In genomic region chr4:1249148-1249730, GRCh38 we compare ENCODE assay signal across 8 cellular contexts. TPM values are rescaled to one million over a fixed set of nuclear protein-coding genes. Genes with fewer than 3 reads are reported as not detected.
DNase-seq lines count a peak whose midpoint lies in the region; ATAC-seq and TF ChIP-seq lines count a peak whose summit lies in the region.

No MANE protein-coding gene starts in this region.

- H3K4me1 ChIP-seq in BE2C (0 out of 2 replicates have a peak, but pooled peaks cover 5% of the 10 kb centered on the region), endodermal cell (ENCODE audit: control insufficient read depth, insufficient read depth, low read length) (peaks cover 4% of the 10 kb centered on the region)

- H3K36me3 Mint-ChIP-seq in activated CD8-positive, alpha-beta memory T cell treated with anti-CD3 and anti-CD28 coated beads, Interleukin-2, amount 10 ng/mL, durations not matched to agents 7 days and 5 days = peaks cover 46% of the 10 kb centered on the region
- peaks cover 37% of the 10 kb centered on the region for H3K36me3 Mint-ChIP-seq in endodermal cell (ENCODE audit: low read depth)

- H3K27ac Mint-ChIP-seq in activated CD8-positive, alpha-beta memory T cell treated with anti-CD3 and anti-CD28 coated beads, Interleukin-2, amount 10 ng/mL, durations not matched to agents 7 days and 5 days = peak overlapping the region; percentile 95
- peak overlapping the region; percentile 39 for H3K27ac Mint-ChIP-seq in endodermal cell

- in situ Hi-C loops in GM18951 (cut with MboI; ENCODE audit: low sequenced_read_pairs, unreplicated experiment) = no loop called here

- peak; percentile 67 for TF ChIP-seq POLR2A in GM18951 (IDR thresholded peaks at IDR 0.05; ENCODE audit: extremely low read depth, insufficient read depth, insufficient read length)

- peaks cover 10% of the 10 kb centered on the region for H3K36me3 ChIP-seq in BE2C
- H3K36me3 ChIP-seq in endodermal cell (ENCODE audit: control insufficient read depth, insufficient read depth, low read length) = peaks cover 24% of the 10 kb centered on the region

- H3K9ac ChIP-seq in endodermal cell (ENCODE audit: extremely low read depth, low read length, poor library complexity, severe bottlenecking) = peak overlapping the region; percentile 62

- peak; percentile 59 for ATAC-seq in HG03159 (IDR thresholded peaks at IDR 0.05; ENCODE audit: unreplicated experiment)
- peak; percentile 66 for ATAC-seq in activated CD8-positive, alpha-beta memory T cell treated with anti-CD3 and anti-CD28 coated beads, Interleukin-2, amount 10 ng/mL, durations not matched to agents 7 days and 5 days

- DNase-seq in BE2C (peak; percentile 89), NCI-H774 (lab: John Stamatoyannopoulos, UW) (peak; percentile 87), endodermal cell (peak; percentile 89), midbrain (lab: John Stamatoyannopoulos, UW) (peak; percentile 88)
- DNase-seq in activated CD8-positive, alpha-beta memory T cell treated with anti-CD3 and anti-CD28 coated beads, Interleukin-2, amount 10 ng/mL, durations not matched to agents 7 days and 5 days = peak; percentile 83
- DNase-seq in stimulated activated CD8-positive, alpha-beta memory T cell treated with anti-CD3 and anti-CD28 coated beads, Interleukin-15, amount 100 ng/mL, for 4 hours (ENCODE audit: low read depth in 2 of 2) = peak; percentile 64 to 75

- 0 to 1% methylated on average over 22 to 86 of the region's 86 CpGs for WGBS in endodermal cell (ENCODE audit: insufficient coverage in 1 of 2, insufficient read length in 1 of 2), 2 experiments

- no peak for TF ChIP-seq CTCF in BE2C (IDR thresholded peaks at IDR 0.05; ENCODE audit: low read depth, low read length)
- TF ChIP-seq CTCF in endodermal cell (conservative IDR thresholded peaks at IDR 0.05) = no peak

- H3K27me3 ChIP-seq in BE2C = no peaks in the 10 kb centered on the region
- H3K27me3 ChIP-seq in endodermal cell (ENCODE audit: control insufficient read depth, insufficient read depth, low read length, poor library complexity, severe bottlenecking) = no peaks in the 10 kb centered on the region

- H3K4me1 Mint-ChIP-seq in activated CD8-positive, alpha-beta memory T cell treated with anti-CD3 and anti-CD28 coated beads, Interleukin-2, amount 10 ng/mL, durations not matched to agents 7 days and 5 days = peaks cover 68% of the 10 kb centered on the region
- H3K4me1 Mint-ChIP-seq in endodermal cell = peaks cover 10% of the 10 kb centered on the region

- H3K9me3 Mint-ChIP-seq in activated CD8-positive, alpha-beta memory T cell treated with anti-CD3 and anti-CD28 coated beads, Interleukin-2, amount 10 ng/mL, durations not matched to agents 7 days and 5 days (ENCODE audit: low read depth) = peaks cover 12% of the 10 kb centered on the region
- peaks cover 44% of the 10 kb centered on the region for H3K9me3 Mint-ChIP-seq in endodermal cell

- H3K4me3 Mint-ChIP-seq in activated CD8-positive, alpha-beta memory T cell treated with anti-CD3 and anti-CD28 coated beads, Interleukin-2, amount 10 ng/mL, durations not matched to agents 7 days and 5 days = peak overlapping the region; percentile 78
- peak overlapping the region; percentile 64 for H3K4me3 Mint-ChIP-seq in endodermal cell

- H3K27me3 Mint-ChIP-seq in activated CD8-positive, alpha-beta memory T cell treated with anti-CD3 and anti-CD28 coated beads, Interleukin-2, amount 10 ng/mL, durations not matched to agents 7 days and 5 days = no peaks in the 10 kb centered on the region
- H3K27me3 Mint-ChIP-seq in endodermal cell (ENCODE audit: insufficient read depth) = peaks cover 11% of the 10 kb centered on the region

- H3K4me3 ChIP-seq in BE2C (ENCODE audit: low read depth, low read length) (peak overlapping the region; percentile 72), endodermal cell (ENCODE audit: low read length) (peak overlapping the region; percentile 80)

- peak overlapping the region; percentile 78 for H3K27ac ChIP-seq in endodermal cell (ENCODE audit: low read depth, low read length)

- CTCF ChIA-PET in activated CD8-positive, alpha-beta memory T cell treated with anti-CD3 and anti-CD28 coated beads, Interleukin-2, amount 10 ng/mL, durations not matched to agents 7 days and 5 days (lab: Charles Lee) = interaction anchor here (1.2 to 6.3 kb wide), 5 partner anchors 18 to 97 kb away, joined by 3 to 58 read pairs (median 9); partner anchors contain the start of gene UVSSA

- no peaks in the 10 kb centered on the region; the same call in none of the 2 replicates for H3K9me3 ChIP-seq in BE2C
- peaks cover 40% of the 10 kb centered on the region for H3K9me3 ChIP-seq in endodermal cell (ENCODE audit: control insufficient read depth, low read length)

RNA-seq across cellular contexts. Expression of gene CTBP1, which starts 0.3 kb away (rescaled TPM):
- 352 TPM for polyA plus RNA-seq in BE2C (2012; ENCODE audit: insufficient read depth, insufficient read length, low read depth)
- total RNA-seq in activated CD8-positive, alpha-beta memory T cell treated with anti-CD3 and anti-CD28 coated beads, Interleukin-2, amount 10 ng/mL, durations not matched to agents 7 days and 5 days = 100 to 1,000 TPM; 193 to 250 TPM
- total RNA-seq in endodermal cell = 100 to 1,000 TPM; 181 to 189 TPM
- 145 TPM for polyA plus RNA-seq in endodermal cell (2013, experiment 1 of 2)
- 147 TPM for polyA plus RNA-seq in endodermal cell (2013, experiment 2 of 2)

RNA-seq across cellular contexts. Expression of gene MAEA, which starts 40.5 kb away (rescaled TPM):
- 247 TPM for polyA plus RNA-seq in BE2C (2012; ENCODE audit: insufficient read depth, insufficient read length, low read depth)
- 10 to 100 TPM; 63.9 to 70.0 TPM for total RNA-seq in activated CD8-positive, alpha-beta memory T cell treated with anti-CD3 and anti-CD28 coated beads, Interleukin-2, amount 10 ng/mL, durations not matched to agents 7 days and 5 days
- total RNA-seq in endodermal cell = 10 to 100 TPM; 48.8 to 72.7 TPM
- 72.4 TPM for polyA plus RNA-seq in endodermal cell (2013, experiment 1 of 2)
- polyA plus RNA-seq in endodermal cell (2013, experiment 2 of 2) = 65.4 TPM

Comparison
In these comparisons a context has a peak if more than half of its experiments do, and no peak if none do; other contexts are left out.
1. Peak in every context shown above with its lines: DNase-seq, ATAC-seq, H3K4me3 ChIP-seq and H3K27ac ChIP-seq.